ENCODE assay signal across 8 cellular contexts in genomic region chr14:37985826-37986470, GRCh38.
DNase-seq lines count a peak whose midpoint lies in the region; ATAC-seq and TF ChIP-seq lines count a peak whose summit lies in the region.

No MANE protein-coding gene starts in this region.

- H3K4me3 ChIP-seq in fibroblast of lung (replicated peaks in 1 of 4; ENCODE audit: control extremely low read depth in 1 of 4, insufficient read depth in 1 of 4, low read depth in 3 of 4, low read length in 4 of 4) (no peak overlapping the region), parathyroid adenoma (ENCODE audit: low read depth, low read length) (no peak overlapping the region)

- TF ChIP-seq CTCF in AG09319 (IDR thresholded peaks at IDR 0.05; ENCODE audit: low read depth, low read length) (peak; percentile 70), fibroblast of lung (conservative IDR thresholded peaks at IDR 0.05 in 1 of 2, IDR thresholded peaks at IDR 0.05 in 1 of 2; ENCODE audit: low read depth in 1 of 2, low read length in 2 of 2) (peak; percentile 78 to 88), parathyroid adenoma (IDR thresholded peaks at IDR 0.05) (peak; percentile 45)

- no peaks in the 10 kb centered on the region for H4K20me1 ChIP-seq in fibroblast of lung (ENCODE audit: control insufficient read depth, extremely low read depth, insufficient read depth, low read length)

- H3K36me3 ChIP-seq in fibroblast of lung (ENCODE audit: control insufficient read depth, insufficient read depth, low read length), result no peaks in the 10 kb centered on the region
- H3K36me3 ChIP-seq in parathyroid adenoma (ENCODE audit: control insufficient read depth, insufficient read depth, low read length), result no peaks in the 10 kb centered on the region

- ATAC-seq in GM18502 (IDR thresholded peaks at IDR 0.05; ENCODE audit: poor library complexity, unreplicated experiment) (peak; percentile 62), GM19328 (IDR thresholded peaks at IDR 0.05; ENCODE audit: unreplicated experiment) (no peak), HG03520 (IDR thresholded peaks at IDR 0.05; ENCODE audit: unreplicated experiment) (no peak)

- H3K4me2 ChIP-seq in fibroblast of lung (ENCODE audit: extremely low read depth, insufficient read depth, low read length) (no peak overlapping the region), parathyroid adenoma (ENCODE audit: low read length) (no peak overlapping the region)

- DNase-seq in AG09319 (ENCODE audit: extremely low read depth, low read depth), result no peak
- peak; percentile 50 for DNase-seq in NCI-H345 (lab: John Stamatoyannopoulos, UW)
- DNase-seq in activated CD8-positive, alpha-beta memory T cell treated with anti-CD3 and anti-CD28 coated beads for 4 hours (ENCODE audit: low read depth in 2 of 2), result peak; percentile 6 to 31
- DNase-seq in fibroblast of lung (ENCODE audit: low read depth in 2 of 2), result peak; percentile 13 to 74

- H3K9ac ChIP-seq in fibroblast of lung (ENCODE audit: insufficient read depth, low read length) (no peak overlapping the region), parathyroid adenoma (no peak overlapping the region)

- no peak overlapping the region for H3K27ac ChIP-seq in fibroblast of lung (ENCODE audit: insufficient read depth, low read length)
- no peak overlapping the region for H3K27ac ChIP-seq in parathyroid adenoma

- H3K27me3 ChIP-seq in fibroblast of lung (ENCODE audit: control insufficient read depth, insufficient read depth, low read length) (no peaks in the 10 kb centered on the region), parathyroid adenoma (ENCODE audit: control insufficient read depth, insufficient read depth, low read length) (no peaks in the 10 kb centered on the region)

- H3K79me2 ChIP-seq in fibroblast of lung (ENCODE audit: control insufficient read depth, insufficient read depth, low read length) (no peaks in the 10 kb centered on the region), parathyroid adenoma (no peaks in the 10 kb centered on the region)

- H2AFZ ChIP-seq in fibroblast of lung (ENCODE audit: low read length), result no peak overlapping the region
- no peak overlapping the region for H2AFZ ChIP-seq in parathyroid adenoma

- no peaks in the 10 kb centered on the region for H3K9me3 ChIP-seq in fibroblast of lung (ENCODE audit: control insufficient read depth, insufficient read depth, low read depth, low read length)
- H3K9me3 ChIP-seq in parathyroid adenoma (ENCODE audit: control insufficient read depth, low read length), result no peaks in the 10 kb centered on the region

- H3K4me1 ChIP-seq in fibroblast of lung (ENCODE audit: control insufficient read depth, extremely low read depth, insufficient read depth, low read length) (no peaks in the 10 kb centered on the region), parathyroid adenoma (no peaks in the 10 kb centered on the region)
